Comparison of ENCODE assay signal across 23 cellular contexts in the genomic region with DNA sequence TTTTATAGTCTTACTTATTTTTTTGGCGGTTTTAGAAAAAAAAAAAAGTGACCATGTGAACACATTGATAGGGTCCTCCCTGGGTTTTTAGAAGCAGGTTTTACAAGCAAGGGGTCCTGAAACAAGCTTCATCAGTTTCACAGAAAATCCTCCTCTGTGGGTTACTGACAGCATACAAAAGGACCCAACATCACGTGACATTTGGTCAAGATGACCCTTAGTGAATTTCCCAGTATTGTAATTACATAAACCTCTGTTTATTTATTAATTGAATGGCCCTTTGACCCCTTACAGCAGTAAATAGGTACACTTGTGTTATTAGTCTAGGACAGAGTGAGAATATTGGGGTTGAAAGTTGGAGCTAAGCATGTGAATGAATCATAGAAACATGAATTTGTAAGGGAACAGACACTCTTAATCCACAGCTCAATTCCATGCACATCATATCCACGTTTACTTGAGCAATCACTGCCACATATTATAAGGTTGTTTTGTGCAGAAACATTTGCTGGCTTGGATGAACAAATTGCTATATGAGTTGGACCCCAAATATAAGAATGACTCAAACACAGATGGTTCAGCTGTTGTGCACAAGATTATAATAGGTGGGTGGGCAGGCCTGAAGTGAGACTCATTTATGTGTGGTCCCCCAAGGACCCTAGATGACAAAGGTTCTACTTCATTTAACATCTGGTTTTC.
DNase-seq lines count a peak whose midpoint lies in the region; ATAC-seq, FAIRE-seq and TF ChIP-seq lines count a peak whose summit lies in the region.
"Had no signal": no experiment of that assay in that cellular context is flagged by ENCODE, and none has a peak within 500 bp of the region (broad histone marks: within the 10 kb centered on the region; RNA-seq: fewer than 3 reads in every experiment).

No MANE protein-coding gene starts in this region.

- H3K27ac ChIP-seq in HepG2 (ENCODE audit: extremely low read length, insufficient read depth, low read length): no peak overlapping the region
- H3K27ac ChIP-seq in right lobe of liver: no peak overlapping the region
- no peak overlapping the region for H3K27ac ChIP-seq in K562 (ENCODE audit: extremely low read depth, low read depth, low read length)
- H3K27ac ChIP-seq in left lung: no peak overlapping the region
- H3K27ac ChIP-seq: 22Rv1, C4-2B had no signal

- H3K9me3 ChIP-seq in HepG2 (ENCODE audit: low read length) (no peaks in the 10 kb centered on the region), right lobe of liver (no peaks in the 10 kb centered on the region), K562 (replicated peaks; ENCODE audit: control insufficient read depth, insufficient read depth, low read depth, low read length) (no peaks in the 10 kb centered on the region), left lung (peaks cover 0 to 2% of the 10 kb centered on the region in 2 donors)
- H3K9me3 ChIP-seq: BE2C had no signal

- no TSS peak for BruUV-seq in HepG2 (replicated peaks; lab: Mats Ljungman, UMichigan)
- BruUV-seq in K562 (replicated peaks; lab: Mats Ljungman, UMichigan): no TSS peak

- no peak for TF ChIP-seq CTCF in HepG2 (CRISPR knock-in tag; IDR thresholded peaks at IDR 0.05)
- TF ChIP-seq CTCF in right lobe of liver (IDR thresholded peaks at IDR 0.05): no peak
- TF ChIP-seq CTCF in K562 (IDR thresholded peaks at IDR 0.05 in 2 of 3, conservative IDR thresholded peaks at IDR 0.05 in 1 of 3; ENCODE audit: insufficient read depth in 2 of 3, low read depth in 1 of 3, low read length in 3 of 3): no peak
- no peak for TF ChIP-seq CTCF in left lung (IDR thresholded peaks at IDR 0.05)

- CTCF ChIA-PET in HepG2 (lab: Yijun Ruan, JAX; ENCODE audit: low intra/inter-chr PET ratio, low total read pairs): no interaction called here
- CTCF ChIA-PET in K562 (lab: Yijun Ruan, JAX; ENCODE audit: low intra/inter-chr PET ratio): no interaction called here

- POLR2A ChIA-PET in HepG2 (lab: Yijun Ruan, JAX): no interaction called here
- POLR2A ChIA-PET in K562 (lab: Yijun Ruan, JAX): interaction anchor here (0.6 kb wide), 1 partner anchor 258 kb away, joined by 3 read pairs; no protein-coding TSS in a partner anchor

- H3K4me1 ChIP-seq in HepG2 (ENCODE audit: insufficient read depth, low read length): no peaks in the 10 kb centered on the region
- H3K4me1 ChIP-seq in right lobe of liver: no peaks in the 10 kb centered on the region
- no peaks in the 10 kb centered on the region for H3K4me1 ChIP-seq in K562 (replicated peaks in 1 of 2; ENCODE audit: control insufficient read depth in 2 of 2, insufficient read depth in 2 of 2, low read length in 2 of 2)
- H3K4me1 ChIP-seq in left lung: no peaks in the 10 kb centered on the region
- H3K4me1 ChIP-seq: BE2C had no signal

- FAIRE-seq in HepG2 (lab: Jason Lieb, UNC): no peak
- no peak for FAIRE-seq in K562 (lab: Jason Lieb, UNC)
- FAIRE-seq: A204.1, GM12891, GM18507 had no signal

- no peak for TF ChIP-seq POLR2A in HepG2 (IDR thresholded peaks at IDR 0.05; ENCODE audit: insufficient read depth in 1 of 2, low read depth in 2 of 2, low read length in 2 of 2)
- TF ChIP-seq POLR2A in right lobe of liver (IDR thresholded peaks at IDR 0.05): no peak
- TF ChIP-seq POLR2A in K562 (conservative IDR thresholded peaks at IDR 0.05): no peak

- H3K27me3 ChIP-seq in HepG2 (ENCODE audit: control insufficient read depth in 1 of 2, insufficient read depth in 2 of 2, low read length in 2 of 2) (no peaks in the 10 kb centered on the region), right lobe of liver (no peaks in the 10 kb centered on the region), K562 (ENCODE audit: control insufficient read depth in 2 of 2, insufficient read depth in 2 of 2, low read length in 2 of 2) (no peaks in the 10 kb centered on the region), left lung (no peaks in the 10 kb centered on the region)
- H3K27me3 ChIP-seq: BE2C had no signal

- DNase-seq in HepG2 (ENCODE audit: low spot score): no peak
- DNase-seq in right lobe of liver: no peak
- DNase-seq in K562 (ENCODE audit: extremely low read depth in 1 of 4, low spot score in 3 of 4): no peak
- DNase-seq in myocyte (ENCODE audit: low read depth): peak; percentile 36
- no peak for DNase-seq in stimulated activated CD4-positive, alpha-beta T cell treated with anti-CD3 and anti-CD28 coated beads, Interleukin-1b, Interleukin-23, amount 100 ng/mL, for 48 hours
- no peak for DNase-seq in left lung
- no peak for DNase-seq in cardiac septum (ENCODE audit: low spot score)
- DNase-seq: ACHN; AML-193; BE2C; Calu3; CD4-positive, alpha-beta memory T cell; COR-L47; DMS79 treated with DMSO at 0.1 percent for 48 hours; GF-D8; H9 had no signal

- H2AFZ ChIP-seq in HepG2 (ENCODE audit: low read length): no peak overlapping the region
- no peak overlapping the region for H2AFZ ChIP-seq in K562 (ENCODE audit: low read depth, low read length)
- H2AFZ ChIP-seq: GM23338 had no signal

- in situ Hi-C loops in HepG2 (cut with HindIII; ENCODE audit: extremely low pct_ligation_motif_present, low pct_unique_long_range_greater_than_20kb): no loop called here
- in situ Hi-C loops in K562 (cut with MboI): no loop called here

- no peaks in the 10 kb centered on the region for H3K9me1 ChIP-seq in K562 (ENCODE audit: control insufficient read depth, insufficient read depth, low read length)

- 37% methylated on average over 3 of the region's 3 CpGs for WGBS in HepG2 (ENCODE audit: low lambda C conversion rate)
- 60% methylated on average over 3 of the region's 3 CpGs for WGBS in right lobe of liver (ENCODE audit: insufficient coverage, low coverage, low lambda C conversion rate, missing lambda C conversion rate)
- 22% methylated on average over 3 of the region's 3 CpGs for WGBS in K562 (ENCODE audit: insufficient coverage, low coverage, missing lambda C conversion rate)

- H3K79me2 ChIP-seq in HepG2 (ENCODE audit: insufficient read depth, low read length) (no peaks in the 10 kb centered on the region), K562 (ENCODE audit: control insufficient read depth, insufficient read depth, low read length) (no peaks in the 10 kb centered on the region)

- H3K4me3 ChIP-seq in HepG2 (replicated peaks in 1 of 3; ENCODE audit: insufficient read depth in 1 of 3, low read depth in 2 of 3, low read length in 3 of 3) (no peak overlapping the region), right lobe of liver (no peak overlapping the region), K562 (no peak overlapping the region), left lung (no peak overlapping the region)
- H3K4me3 ChIP-seq: GM23338 had no signal

- no peak for TF ChIP-seq RAD21 in HepG2 (CRISPR knock-in tag; IDR thresholded peaks at IDR 0.05)
- no peak for TF ChIP-seq RAD21 in K562 (CRISPR knock-in tag; conservative IDR thresholded peaks at IDR 0.05 in 1 of 2, IDR thresholded peaks at IDR 0.05 in 1 of 2)

- ATAC-seq in HepG2: no peak
- ATAC-seq in right lobe of liver: no peak
- no peak for ATAC-seq in K562
- ATAC-seq in left lung: no peak
- ATAC-seq: GM23338, HCT116 had no signal

- no peak overlapping the region for H3K4me2 ChIP-seq in HepG2 (ENCODE audit: low read depth, low read length)
- no peak overlapping the region for H3K4me2 ChIP-seq in K562 (ENCODE audit: insufficient read depth, low read length)

- H4K20me1 ChIP-seq in HepG2 (ENCODE audit: insufficient read depth, low read length) (no peaks in the 10 kb centered on the region), K562 (replicated peaks; ENCODE audit: control insufficient read depth, insufficient read depth, low read length) (no peaks in the 10 kb centered on the region)

- no peaks in the 10 kb centered on the region for H3K36me3 ChIP-seq in HepG2 (replicated peaks in 1 of 2; ENCODE audit: control insufficient read depth in 1 of 2, insufficient read depth in 2 of 2, low read length in 2 of 2)
- H3K36me3 ChIP-seq in right lobe of liver: no peaks in the 10 kb centered on the region
- H3K36me3 ChIP-seq in K562 (ENCODE audit: control insufficient read depth, insufficient read depth, low read length): no peaks in the 10 kb centered on the region; the same call in 2 of the 3 replicates
- H3K36me3 ChIP-seq in left lung: no peaks in the 10 kb centered on the region
- H3K36me3 ChIP-seq: BE2C had no signal

- H3K9ac ChIP-seq in HepG2 (ENCODE audit: insufficient read depth, low read depth, low read length) (no peak overlapping the region), K562 (ENCODE audit: insufficient read depth in 1 of 2, low read depth in 2 of 2, low read length in 2 of 2) (no peak overlapping the region)

- TF ChIP-seq EP300 in HepG2 (IDR thresholded peaks at IDR 0.05; ENCODE audit: low read depth in 2 of 2, low read length in 2 of 2) (no peak), HepG2 (CRISPR knock-in tag; IDR thresholded peaks at IDR 0.05; ENCODE audit: borderline replicate concordance) (no peak), K562 (IDR thresholded peaks at IDR 0.05; ENCODE audit: low read length) (no peak)

- intact Hi-C loops in HepG2 (cut with micrococcal nuclease; ENCODE audit: unreplicated experiment): no loop called here
- intact Hi-C loops in right lobe of liver (cut with DNase I): no loop called here
- intact Hi-C loops in K562 (cut with micrococcal nuclease): no loop called here
- intact Hi-C loops in left lung (cut with DNase I): no loop called here
- intact Hi-C loops in cardiac septum (cut with DNase I): no loop called here

TF ChIP-seq in HepG2, 621 proteins besides CTCF, POLR2A, EP300 and RAD21:
- TF ChIP-seq RAD51 (IDR thresholded peaks at IDR 0.05; ENCODE audit: borderline replicate concordance): peak; percentile 66; the same call in 1 of the 2 replicates
- TF ChIP-seq ZNF263 (CRISPR knock-in tag; IDR thresholded peaks at IDR 0.05): no peak
- TF ChIP-seq RFXAP (CRISPR knock-in tag; IDR thresholded peaks at IDR 0.05; ENCODE audit: borderline replicate concordance): no peak
- TF ChIP-seq FOXP1 (IDR thresholded peaks at IDR 0.05): no peak
- no peak for TF ChIP-seq FOXP1 (CRISPR knock-in tag; IDR thresholded peaks at IDR 0.05)

TF ChIP-seq in K562, 482 proteins besides CTCF, POLR2A, EP300 and RAD21:
- peak; percentile 77 for TF ChIP-seq TFE3 (CRISPR knock-in tag; IDR thresholded peaks at IDR 0.05)
- TF ChIP-seq PCBP2 (IDR thresholded peaks at IDR 0.05; ENCODE audit: low read depth, low read length, poor library complexity, severe bottlenecking): no peak

Comparison
In these comparisons a context has a peak if more than half of its experiments do, and no peak if none do; other contexts are left out.
1. Of the 241 proteins assayed by ChIP-seq in both HepG2 and K562: peak only in HepG2: RAD51; only in K562: TFE3; in both: none; in neither: 239.